ENCODE assay signal across 27 cellular contexts in genomic region chr2:54050445-54050844, GRCh38.
"Had no signal": no experiment of that assay in that cellular context is flagged by ENCODE, and none has a peak within 500 bp of the region (broad histone marks: within the 10 kb centered on the region; RNA-seq: fewer than 3 reads in every experiment).

No MANE protein-coding gene starts in this region.

- H2AFZ ChIP-seq: neural progenitor cell, parathyroid adenoma had no signal

- H3K9me3 ChIP-seq: ovary, psoas muscle, thoracic aorta, thyroid gland had no signal

- H3K4me1 ChIP-seq: neural progenitor cell, parathyroid adenoma, psoas muscle, tibial nerve had no signal

- H3K4me3 ChIP-seq: neural progenitor cell, ovary, psoas muscle, skin epidermis, smooth muscle cell, spleen, stomach, thoracic aorta, thyroid gland, tibial nerve, upper lobe of left lung had no signal

- H3K36me3 ChIP-seq: neural progenitor cell, ovary, thoracic aorta, thyroid gland had no signal

- DNase-seq: naive thymus-derived CD4-positive, alpha-beta T cell; natural killer cell; occipital lobe; ovary; posterior cingulate gyrus; psoas muscle; right cardiac atrium; spleen; stimulated activated CD4-positive, alpha-beta T cell treated with anti-CD3 and anti-CD28 coated beads, Interleukin-15, amount 100 ng/mL, for 24 hours; stimulated activated CD4-positive, alpha-beta T cell treated with anti-CD3 and anti-CD28 coated beads, Interleukin-2, amount 100 ng/mL, for 24 hours; stimulated activated CD4-positive, alpha-beta T cell treated with anti-CD3 and anti-CD28 coated beads, Interleukin-2, amount 100 ng/mL, for 48 hours; stimulated activated CD4-positive, alpha-beta T cell treated with anti-CD3 and anti-CD28 coated beads, Interleukin-4, amount 100 ng/mL, for 24 hours; stimulated activated naive B cell treated with anti-CD40 and anti-IgM and Interleukin-4, amounts not matched to agents 10 μg/mL and 1 μg/mL and 100 μg/mL, for 72 hours; stimulated activated naive CD4-positive, alpha-beta T cell treated with Interleukin-2 at 50 U/mL for 16 hours; stomach; thyroid gland; trophoblast cell; upper lobe of left lung had no signal

- H3K27me3 ChIP-seq: neural progenitor cell, ovary, spleen, stomach, thyroid gland, tibial nerve, upper lobe of left lung had no signal

- H3K27ac ChIP-seq: neural progenitor cell, ovary, parathyroid adenoma, psoas muscle, skin epidermis, spleen, stomach, thyroid gland, tibial nerve, upper lobe of left lung had no signal

- H3K9ac ChIP-seq: neural progenitor cell, parathyroid adenoma had no signal

- H3K4me2 ChIP-seq: neural progenitor cell, smooth muscle cell had no signal

- ATAC-seq: naive thymus-derived CD4-positive, alpha-beta T cell; natural killer cell; psoas muscle; right cardiac atrium; sciatic nerve; stimulated activated effector memory CD8-positive, alpha-beta T cell treated with anti-CD3 and anti-CD28 coated beads, Interleukin-12 subunit alpha, Interleukin-12 subunit beta, amount 100 ng/mL, for 72 hours; stimulated activated naive B cell treated with anti-CD40 and anti-IgM and Interleukin-4, amounts not matched to agents 10 μg/mL and 1 μg/mL and 100 μg/mL, for 72 hours had no signal

- FAIRE-seq: urothelium cell line had no signal
